ENCODE assay signal across 14 cellular contexts in the genomic region with DNA sequence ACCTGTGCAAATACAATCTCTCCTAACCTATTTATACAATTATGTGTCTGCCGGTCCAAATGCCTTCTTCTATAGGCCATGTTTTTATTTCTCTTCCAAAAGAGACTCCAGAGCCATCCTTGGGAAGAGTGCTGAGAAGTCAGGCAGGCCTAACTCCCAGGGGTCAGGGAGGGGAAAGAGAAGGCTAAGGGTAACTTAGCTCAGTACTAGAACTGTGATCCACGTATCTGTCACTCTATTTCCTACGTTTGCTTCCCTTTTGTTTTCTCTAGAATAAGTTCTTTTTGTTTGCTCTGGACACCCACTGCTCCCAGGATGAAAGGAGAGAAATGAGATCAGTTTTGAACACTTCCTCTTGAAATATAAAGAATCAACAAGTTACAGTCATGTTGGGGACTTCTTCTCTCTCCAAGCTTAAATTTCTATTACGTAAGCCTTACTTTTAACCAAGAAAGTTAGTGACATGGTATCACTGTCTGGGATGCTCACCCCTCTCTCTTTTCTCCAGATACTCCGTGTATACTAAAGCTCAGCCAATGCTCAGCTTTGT.
A peak's percentile ranks its signal among the peaks of the same experiment; 100 is the strongest.
DNase-seq lines count a peak whose midpoint lies in the region; ATAC-seq, FAIRE-seq and TF ChIP-seq lines count a peak whose summit lies in the region.
"Had no signal": no experiment of that assay in that cellular context is flagged by ENCODE, and none has a peak within 500 bp of the region (broad histone marks: within the 10 kb centered on the region; RNA-seq: fewer than 3 reads in every experiment).

No MANE protein-coding gene starts in this region.

- intact Hi-C loops in activated CD8-positive, alpha-beta T cell treated with anti-CD3 and anti-CD28 coated beads for 36 hours (cut with micrococcal nuclease), result no loop called here
- intact Hi-C loops in head of caudate nucleus (cut with DNase I), result no loop called here

- H3K27me3 Mint-ChIP-seq in activated CD8-positive, alpha-beta T cell treated with anti-CD3 and anti-CD28 coated beads for 36 hours, result no peaks in the 10 kb centered on the region
- H3K27me3 Mint-ChIP-seq in natural killer cell treated with Interleukin-12 subunit alpha and Interleukin-12 subunit beta and Interleukin-15 and Interleukin-18, amount 100 ng/mL, for 72 hours, result no peaks in the 10 kb centered on the region
- no peaks in the 10 kb centered on the region for H3K27me3 Mint-ChIP-seq in endodermal cell (ENCODE audit: insufficient read depth)

- H3K9me3 ChIP-seq in endodermal cell (ENCODE audit: control insufficient read depth, low read length), result no peaks in the 10 kb centered on the region

- H3K27ac Mint-ChIP-seq in activated CD8-positive, alpha-beta T cell treated with anti-CD3 and anti-CD28 coated beads for 36 hours, result peak overlapping the region; percentile 96
- peak overlapping the region; percentile 79 to 86 for H3K27ac Mint-ChIP-seq in natural killer cell treated with Interleukin-12 subunit alpha and Interleukin-12 subunit beta and Interleukin-15 and Interleukin-18, amount 100 ng/mL, for 72 hours
- no peak overlapping the region for H3K27ac Mint-ChIP-seq in endodermal cell

- H3K4me1 Mint-ChIP-seq in activated CD8-positive, alpha-beta T cell treated with anti-CD3 and anti-CD28 coated beads for 36 hours (ENCODE audit: low read depth), result peaks cover 34% of the 10 kb centered on the region
- H3K4me1 Mint-ChIP-seq in natural killer cell treated with Interleukin-12 subunit alpha and Interleukin-12 subunit beta and Interleukin-15 and Interleukin-18, amount 100 ng/mL, for 72 hours (ENCODE audit: low read depth in 2 of 2), result peaks cover 57 to 75% of the 10 kb centered on the region in 2 donors
- peaks cover 39% of the 10 kb centered on the region for H3K4me1 Mint-ChIP-seq in endodermal cell

- peak; percentile 5 for DNase-seq in DMS53 treated with DMSO at 0.1 percent for 48 hours (lab: John Stamatoyannopoulos, UW; ENCODE audit: unreplicated experiment)
- no peak for DNase-seq in GM19239 (ENCODE audit: insufficient read length, low spot score)
- DNase-seq in activated CD8-positive, alpha-beta T cell treated with anti-CD3 and anti-CD28 coated beads for 36 hours, result no peak
- no peak for DNase-seq in natural killer cell treated with Interleukin-12 subunit alpha and Interleukin-12 subunit beta and Interleukin-15 and Interleukin-18, amount 100 ng/mL, for 72 hours (ENCODE audit: low spot score)
- no peak for DNase-seq in endodermal cell
- DNase-seq in head of caudate nucleus, result no peak
- DNase-seq: cortex of kidney; DMS 273 treated with DMSO at 0.1 percent for 48 hours; mesenchymal stem cell; NCI-H1092; stimulated activated CD8-positive, alpha-beta memory T cell treated with anti-CD3 and anti-CD28 coated beads, Interleukin-4, amount 100 ng/mL, for 48 hours; T-helper 9 cell had no signal

- peaks cover 96% of the 10 kb centered on the region for H3K36me3 Mint-ChIP-seq in activated CD8-positive, alpha-beta T cell treated with anti-CD3 and anti-CD28 coated beads for 36 hours (ENCODE audit: low read depth)
- H3K36me3 Mint-ChIP-seq in natural killer cell treated with Interleukin-12 subunit alpha and Interleukin-12 subunit beta and Interleukin-15 and Interleukin-18, amount 100 ng/mL, for 72 hours, result peaks cover 4% of the 10 kb centered on the region
- H3K36me3 Mint-ChIP-seq in endodermal cell (ENCODE audit: low read depth), result no peaks in the 10 kb centered on the region

- H3K27me3 ChIP-seq in endodermal cell (ENCODE audit: control insufficient read depth, insufficient read depth, low read length, poor library complexity, severe bottlenecking), result no peaks in the 10 kb centered on the region

- 63 to 72% methylated on average over 4 to 5 of the region's 5 CpGs for WGBS in endodermal cell (ENCODE audit: insufficient coverage in 1 of 2, insufficient read length in 1 of 2), 2 experiments

- no peak overlapping the region for H3K9ac ChIP-seq in endodermal cell (ENCODE audit: extremely low read depth, low read length, poor library complexity, severe bottlenecking)

- no peak overlapping the region for H3K27ac ChIP-seq in endodermal cell (ENCODE audit: low read depth, low read length)

- CTCF ChIA-PET in activated CD8-positive, alpha-beta T cell treated with anti-CD3 and anti-CD28 coated beads for 36 hours (lab: Charles Lee), result interaction anchor here (0.8 to 1.8 kb wide), 11 partner anchors 10 to 592 kb away, joined by 3 to 9 read pairs (median 3); no protein-coding TSS in a partner anchor

- peaks cover 9% of the 10 kb centered on the region for H3K4me1 ChIP-seq in endodermal cell (ENCODE audit: control insufficient read depth, insufficient read depth, low read length)

- POLR2A ChIA-PET in activated CD8-positive, alpha-beta T cell treated with anti-CD3 and anti-CD28 coated beads for 36 hours (lab: Charles Lee), result interaction anchor here (0.6 to 33.3 kb wide), 11 partner anchors 2 to 759 kb away, joined by 3 to 1006 read pairs (median 22); no protein-coding TSS in a partner anchor

- H3K4me3 Mint-ChIP-seq in activated CD8-positive, alpha-beta T cell treated with anti-CD3 and anti-CD28 coated beads for 36 hours, result peak overlapping the region; percentile 79
- peak overlapping the region; percentile 81 for H3K4me3 Mint-ChIP-seq in natural killer cell treated with Interleukin-12 subunit alpha and Interleukin-12 subunit beta and Interleukin-15 and Interleukin-18, amount 100 ng/mL, for 72 hours
- no peak overlapping the region for H3K4me3 Mint-ChIP-seq in endodermal cell

- no peaks in the 10 kb centered on the region for H3K36me3 ChIP-seq in endodermal cell (ENCODE audit: control insufficient read depth, insufficient read depth, low read length)

- FAIRE-seq in GM19239 (lab: Jason Lieb, UNC), result peak; percentile 89

- H3K4me3 ChIP-seq in endodermal cell (ENCODE audit: low read length), result no peak overlapping the region

- no peak for TF ChIP-seq CTCF in activated CD8-positive, alpha-beta T cell treated with anti-CD3 and anti-CD28 coated beads for 36 hours (IDR thresholded peaks at IDR 0.05)
- no peak for TF ChIP-seq CTCF in endodermal cell (conservative IDR thresholded peaks at IDR 0.05)

- ATAC-seq in activated CD8-positive, alpha-beta T cell treated with anti-CD3 and anti-CD28 coated beads for 36 hours, result no peak
- ATAC-seq in natural killer cell treated with Interleukin-12 subunit alpha and Interleukin-12 subunit beta and Interleukin-15 and Interleukin-18, amount 100 ng/mL, for 72 hours, result no peak
- no peak for ATAC-seq in GM19328 (IDR thresholded peaks at IDR 0.05; ENCODE audit: unreplicated experiment)
- no peak for ATAC-seq in GM18861 (IDR thresholded peaks at IDR 0.05; ENCODE audit: unreplicated experiment)

- H3K9me3 Mint-ChIP-seq in activated CD8-positive, alpha-beta T cell treated with anti-CD3 and anti-CD28 coated beads for 36 hours, result no peaks in the 10 kb centered on the region
- no peaks in the 10 kb centered on the region for H3K9me3 Mint-ChIP-seq in natural killer cell treated with Interleukin-12 subunit alpha and Interleukin-12 subunit beta and Interleukin-15 and Interleukin-18, amount 100 ng/mL, for 72 hours
- no peaks in the 10 kb centered on the region for H3K9me3 Mint-ChIP-seq in endodermal cell
